20 cellular contexts compared by ENCODE assay signal in the genomic region with DNA sequence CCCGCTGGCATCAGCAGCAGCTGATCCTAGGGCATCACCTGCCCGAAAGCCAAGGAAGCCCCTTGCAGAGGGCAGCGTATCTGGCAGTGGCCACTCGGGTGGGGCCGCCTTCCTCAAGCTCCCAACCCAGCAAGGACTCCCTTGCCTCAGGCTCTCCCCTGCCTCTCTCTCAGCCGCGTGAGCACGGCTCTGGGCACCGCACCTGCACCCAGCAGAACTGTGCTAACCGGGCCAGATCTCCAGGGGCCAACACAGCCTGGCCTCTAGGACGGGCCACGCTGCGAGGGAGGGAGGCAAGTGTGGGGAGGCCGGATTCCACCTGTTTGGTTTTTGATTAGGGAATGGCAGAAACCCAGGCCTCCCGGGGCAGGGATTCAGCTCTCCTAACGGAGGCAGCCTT. TPM values are rescaled to one million over a fixed set of nuclear protein-coding genes. Genes with fewer than 3 reads are reported as not detected.
DNase-seq lines count a peak whose midpoint lies in the region; ATAC-seq, FAIRE-seq and TF ChIP-seq lines count a peak whose summit lies in the region.
"Had no signal": no experiment of that assay in that cellular context is flagged by ENCODE, and none has a peak within 500 bp of the region (broad histone marks: within the 10 kb centered on the region; RNA-seq: fewer than 3 reads in every experiment).

No MANE protein-coding gene starts in this region.

- peak overlapping the region; percentile 66 for H3K27ac Mint-ChIP-seq in mesothelial cell of epicardium
- no peak overlapping the region for H3K27ac Mint-ChIP-seq in T-cell
- H3K27ac Mint-ChIP-seq: B cell; CD4-positive, alpha-beta memory T cell had no signal

- CTCF ChIA-PET in T-cell (lab: Charles Lee) = no interaction called here

- H4K20me1 ChIP-seq in BLaER1 = no peaks in the 10 kb centered on the region

- H3K9ac ChIP-seq in BLaER1 = no peak overlapping the region

- H3K27me3 ChIP-seq in BLaER1 = no peaks in the 10 kb centered on the region

- H3K9me3 Mint-ChIP-seq in mesothelial cell of epicardium (no peaks in the 10 kb centered on the region), T-cell (no peaks in the 10 kb centered on the region)
- H3K9me3 Mint-ChIP-seq: CD4-positive, alpha-beta memory T cell had no signal

- H3K27ac ChIP-seq in BLaER1 = peak overlapping the region; percentile 62
- H3K27ac ChIP-seq: 22Rv1 had no signal

- TF ChIP-seq CTCF in mesothelial cell of epicardium (IDR thresholded peaks at IDR 0.05; ENCODE audit: unreplicated experiment) (no peak), GM10266 (IDR thresholded peaks at IDR 0.05; ENCODE audit: control insufficient read depth, insufficient read depth, low read depth, missing control alignments) (no peak)

- no peaks in the 10 kb centered on the region for H3K36me3 ChIP-seq in BLaER1
- H3K36me3 ChIP-seq: HAP-1 had no signal

- peaks cover 41% of the 10 kb centered on the region for H3K4me1 Mint-ChIP-seq in mesothelial cell of epicardium
- H3K4me1 Mint-ChIP-seq in T-cell = peaks cover 2 to 5% (median 5%) of the 10 kb centered on the region in 3 donors
- H3K4me1 Mint-ChIP-seq: B cell had no signal

- H3K4me1 ChIP-seq in BLaER1 = peaks cover 98% of the 10 kb centered on the region
- H3K4me1 ChIP-seq: HAP-1 had no signal

- H3K4me3 Mint-ChIP-seq in mesothelial cell of epicardium (no peak overlapping the region), T-cell (no peak overlapping the region)
- H3K4me3 Mint-ChIP-seq: B cell; CD4-positive, alpha-beta memory T cell had no signal

- FAIRE-seq in HTR-8/SVneo (lab: Jason Lieb, UNC) = peak; percentile 9
- FAIRE-seq: A204.1, GM12892, H54 had no signal

- H3K36me3 Mint-ChIP-seq in mesothelial cell of epicardium (no peaks in the 10 kb centered on the region), T-cell (no peaks in the 10 kb centered on the region)
- H3K36me3 Mint-ChIP-seq: CD4-positive, alpha-beta memory T cell had no signal

- peak overlapping the region; percentile 69 for H3K4me2 ChIP-seq in BLaER1

- ATAC-seq in T-cell (replicated peaks in 1 of 4) (no peak), HG02642 (IDR thresholded peaks at IDR 0.05; ENCODE audit: poor library complexity, unreplicated experiment) (no peak)

- DNase-seq in HTR-8/SVneo (ENCODE audit: insufficient read length, low spot score) = no peak
- no peak for DNase-seq in mesothelial cell of epicardium (ENCODE audit: low spot score in 2 of 2, unreplicated experiment in 2 of 2)
- no peak for DNase-seq in GM10266 (ENCODE audit: extremely low spot score)
- no peak for DNase-seq in T-cell
- DNase-seq: C1 segment of cervical spinal cord, Calu3, COR-L47, DMS53, DMS79 treated with DMSO at 0.1 percent for 48 hours, GF-D8, GOT3 had no signal

- POLR2A ChIA-PET in T-cell (lab: Charles Lee) = no interaction called here

- H3K27me3 Mint-ChIP-seq in mesothelial cell of epicardium (ENCODE audit: low read depth) = no peaks in the 10 kb centered on the region
- H3K27me3 Mint-ChIP-seq in T-cell = no peaks in the 10 kb centered on the region
- H3K27me3 Mint-ChIP-seq: B cell; CD4-positive, alpha-beta memory T cell had no signal

- no peaks in the 10 kb centered on the region for H3K9me3 ChIP-seq in BLaER1
- H3K9me3 ChIP-seq: HAP-1 had no signal

- no peak overlapping the region for H3K4me3 ChIP-seq in BLaER1
- H3K4me3 ChIP-seq: HAP-1 had no signal

RNA-seq across cellular contexts. Expression of gene MRGBP, which starts 11.8 kb away (rescaled TPM):
- 18.4 to 20.8 TPM (median 20.4 TPM) in 3 replicates for total RNA-seq in mesothelial cell of epicardium
- 10 to 100 TPM in 3 of 5 donors, 1 to 10 TPM in 2; 8.6 to 13.9 (median 12.8) TPM for total RNA-seq in T-cell

RNA-seq across cellular contexts. Expression of gene OGFR, which starts 20.1 kb away (rescaled TPM):
- total RNA-seq in mesothelial cell of epicardium (56.2 to 58.4 TPM (median 56.5 TPM) in 3 replicates), T-cell (10 to 100 TPM; 46.5 to 91.1 (median 83.0) TPM)

RNA-seq across cellular contexts. Expression of gene COL9A3, which starts 32.4 kb away (rescaled TPM):
- total RNA-seq in mesothelial cell of epicardium = 573 to 576 TPM (median 576 TPM) in 3 replicates
- 1 to 10 TPM in 1 of 5 donors, under 1 TPM in 3, not detected in 1; 0.51 to 2.1 (median 0.75) TPM for total RNA-seq in T-cell
- total RNA-seq: CD4-positive, alpha-beta memory T cell had no signal

Comparison
In these comparisons a context has a peak if more than half of its experiments do, and no peak if none do; other contexts are left out.
1. RNA of gene COL9A3, which starts 32.4 kb away (total RNA-seq): 573 to 576 TPM in mesothelial cell of epicardium; 0.51 to 2.1 TPM in T-cell; every median in the first group is over 100 times any median in the second.